ENCODE assay signal across 25 cellular contexts in genomic region chr19:42411581-42412178, GRCh38. TPM values are rescaled to one million over a fixed set of nuclear protein-coding genes. Genes with fewer than 3 reads are reported as not detected.
DNase-seq lines count a peak whose midpoint lies in the region; ATAC-seq and TF ChIP-seq lines count a peak whose summit lies in the region.
"Had no signal": no experiment of that assay in that cellular context is flagged by ENCODE, and none has a peak within 500 bp of the region (broad histone marks: within the 10 kb centered on the region; RNA-seq: fewer than 3 reads in every experiment).

No MANE protein-coding gene starts in this region.

- no peak overlapping the region for H3K4me3 Mint-ChIP-seq in T-helper 17 cell
- H3K4me3 Mint-ChIP-seq in stimulated activated effector memory CD8-positive, alpha-beta T cell treated with anti-CD3 and anti-CD28 coated beads, Interleukin-12 subunit alpha, Interleukin-12 subunit beta, amount 100 ng/mL, for 72 hours = no peak overlapping the region
- H3K4me3 Mint-ChIP-seq: activated naive CD8-positive, alpha-beta T cell treated with anti-CD3 and anti-CD28 coated beads, Interleukin-2, amount 50 U/mL, for 24 hours; activated T-cell treated with anti-CD3 and anti-CD28 coated beads, Interleukin-2, amount 50 U/mL, for 4 hours; dendritic cell treated with granulocyte-macrophage colony-stimulating factor and Interleukin-4, amounts not matched to agents 40 ng/mL and 50 ng/mL, for 4 days; mesothelial cell of epicardium; natural killer cell treated with Interleukin-12 subunit alpha and Interleukin-12 subunit beta and Interleukin-15 and Interleukin-18, amount 100 ng/mL, for 72 hours had no signal

- ATAC-seq in T-helper 17 cell = no peak
- no peak for ATAC-seq in stimulated activated effector memory CD8-positive, alpha-beta T cell treated with anti-CD3 and anti-CD28 coated beads, Interleukin-12 subunit alpha, Interleukin-12 subunit beta, amount 100 ng/mL, for 72 hours
- no peak for ATAC-seq in sciatic nerve
- no peak for ATAC-seq in GM19351 (IDR thresholded peaks at IDR 0.05; ENCODE audit: unreplicated experiment)
- ATAC-seq: activated CD4-positive, CD25-positive, alpha-beta regulatory T cell treated with anti-CD3 and anti-CD28 coated beads, Interleukin-2, amount 50 U/mL, for 24 hours; activated naive CD8-positive, alpha-beta T cell treated with anti-CD3 and anti-CD28 coated beads, Interleukin-2, amount 50 U/mL, for 24 hours; activated T-cell treated with anti-CD3 and anti-CD28 coated beads, Interleukin-2, amount 50 U/mL, for 4 hours had no signal

- TF ChIP-seq CTCF in GM13976 (IDR thresholded peaks at IDR 0.05; ENCODE audit: borderline replicate concordance, control extremely low read depth, extremely low read depth, insufficient read depth, missing control alignments) = no peak

- in situ Hi-C loops in GM13976 (cut with MboI; ENCODE audit: low sequenced_read_pairs, unreplicated experiment) = no loop called here

- peak overlapping the region; percentile 65 for H3K27ac Mint-ChIP-seq in T-helper 17 cell
- peak overlapping the region; percentile 83 for H3K27ac Mint-ChIP-seq in stimulated activated effector memory CD8-positive, alpha-beta T cell treated with anti-CD3 and anti-CD28 coated beads, Interleukin-12 subunit alpha, Interleukin-12 subunit beta, amount 100 ng/mL, for 72 hours
- H3K27ac Mint-ChIP-seq: activated naive CD8-positive, alpha-beta T cell treated with anti-CD3 and anti-CD28 coated beads, Interleukin-2, amount 50 U/mL, for 24 hours; dendritic cell treated with granulocyte-macrophage colony-stimulating factor and Interleukin-4, amounts not matched to agents 40 ng/mL and 50 ng/mL, for 4 days; mesothelial cell of epicardium had no signal

- H3K9me3 Mint-ChIP-seq in stimulated activated effector memory CD8-positive, alpha-beta T cell treated with anti-CD3 and anti-CD28 coated beads, Interleukin-12 subunit alpha, Interleukin-12 subunit beta, amount 100 ng/mL, for 72 hours = no peaks in the 10 kb centered on the region
- H3K9me3 Mint-ChIP-seq: activated naive CD8-positive, alpha-beta T cell treated with anti-CD3 and anti-CD28 coated beads, Interleukin-2, amount 50 U/mL, for 24 hours; activated T-cell treated with anti-CD3 and anti-CD28 coated beads, Interleukin-2, amount 50 U/mL, for 4 hours; dendritic cell treated with granulocyte-macrophage colony-stimulating factor and Interleukin-4, amounts not matched to agents 40 ng/mL and 50 ng/mL, for 4 days; mesothelial cell of epicardium; natural killer cell treated with Interleukin-12 subunit alpha and Interleukin-12 subunit beta and Interleukin-15 and Interleukin-18, amount 100 ng/mL, for 72 hours had no signal

- H3K4me1 Mint-ChIP-seq in T-helper 17 cell = peaks cover 15% of the 10 kb centered on the region
- peaks cover 35% of the 10 kb centered on the region for H3K4me1 Mint-ChIP-seq in stimulated activated effector memory CD8-positive, alpha-beta T cell treated with anti-CD3 and anti-CD28 coated beads, Interleukin-12 subunit alpha, Interleukin-12 subunit beta, amount 100 ng/mL, for 72 hours
- H3K4me1 Mint-ChIP-seq: activated naive CD8-positive, alpha-beta T cell treated with anti-CD3 and anti-CD28 coated beads, Interleukin-2, amount 50 U/mL, for 24 hours had no signal

- DNase-seq in GM13976 (ENCODE audit: low spot score) (peak; percentile 22), T-helper 17 cell (no peak), globus pallidus (ENCODE audit: low spot score) (peak; percentile 23), sciatic nerve (ENCODE audit: low spot score) (no peak), epidermal melanocyte (ENCODE audit: insufficient read length, low spot score) (no peak)
- no peak for DNase-seq in stimulated activated effector memory CD8-positive, alpha-beta T cell treated with anti-CD3 and anti-CD28 coated beads, Interleukin-12 subunit alpha, Interleukin-12 subunit beta, amount 100 ng/mL, for 72 hours (ENCODE audit: low spot score in 2 of 2)
- DNase-seq: activated CD8-positive, alpha-beta memory T cell treated with anti-CD3 and anti-CD28 coated beads for 24 hours; activated naive CD8-positive, alpha-beta T cell treated with anti-CD3 and anti-CD28 coated beads, Interleukin-2, amount 50 U/mL, for 24 hours; activated T-cell treated with anti-CD3 and anti-CD28 coated beads, Interleukin-2, amount 50 U/mL, for 4 hours; brain microvascular endothelial cell; DMS79 treated with DMSO at 0.1 percent for 48 hours; Kasumi-1; NCI-H1092; NCI-H187 treated with DMSO at 0.1 percent for 48 hours; NCI-H774; SW 1271 had no signal

- H3K9me3 ChIP-seq in T-helper 17 cell (ENCODE audit: control insufficient read depth, low read length, poor library complexity, severe bottlenecking) = no peaks in the 10 kb centered on the region
- H3K9me3 ChIP-seq: heart left ventricle had no signal

- H3K27me3 Mint-ChIP-seq in T-helper 17 cell = no peaks in the 10 kb centered on the region
- H3K27me3 Mint-ChIP-seq: activated naive CD8-positive, alpha-beta T cell treated with anti-CD3 and anti-CD28 coated beads, Interleukin-2, amount 50 U/mL, for 24 hours; natural killer cell treated with Interleukin-12 subunit alpha and Interleukin-12 subunit beta and Interleukin-15 and Interleukin-18, amount 100 ng/mL, for 72 hours had no signal

- peaks cover 5% of the 10 kb centered on the region for H3K36me3 Mint-ChIP-seq in T-helper 17 cell (ENCODE audit: low read depth)
- H3K36me3 Mint-ChIP-seq in stimulated activated effector memory CD8-positive, alpha-beta T cell treated with anti-CD3 and anti-CD28 coated beads, Interleukin-12 subunit alpha, Interleukin-12 subunit beta, amount 100 ng/mL, for 72 hours = peaks cover 48% of the 10 kb centered on the region
- H3K36me3 Mint-ChIP-seq: natural killer cell treated with Interleukin-12 subunit alpha and Interleukin-12 subunit beta and Interleukin-15 and Interleukin-18, amount 100 ng/mL, for 72 hours had no signal

- intact Hi-C loops in sciatic nerve (cut with DNase I) = no loop called here

RNA-seq across cellular contexts. Expression of gene LIPE, which starts 15.5 kb away (rescaled TPM):
- 10 to 100 TPM; 14.5 to 16.9 TPM for total RNA-seq in T-helper 17 cell
- 34.0 TPM for total RNA-seq in sciatic nerve

RNA-seq across cellular contexts. Expression of gene CNFN, which starts 21.6 kb away (rescaled TPM):
- total RNA-seq in T-helper 17 cell (not detected), sciatic nerve (0.76 TPM)
- total RNA-seq: activated T-cell treated with anti-CD3 and anti-CD28 coated beads, Interleukin-2, amount 50 U/mL, for 4 hours; left lobe of liver; natural killer cell treated with Interleukin-12 subunit alpha and Interleukin-12 subunit beta and Interleukin-15 and Interleukin-18, amount 100 ng/mL, for 72 hours had no signal

RNA-seq across cellular contexts. Expression of gene CXCL17, which starts 31.1 kb away (rescaled TPM):
- total RNA-seq in T-helper 17 cell (not detected), sciatic nerve (0.31 TPM)
- total RNA-seq: activated T-cell treated with anti-CD3 and anti-CD28 coated beads, Interleukin-2, amount 50 U/mL, for 4 hours; endothelial cell of umbilical vein; heart left ventricle; left lobe of liver; mesothelial cell of epicardium; natural killer cell treated with Interleukin-12 subunit alpha and Interleukin-12 subunit beta and Interleukin-15 and Interleukin-18, amount 100 ng/mL, for 72 hours; Right ventricle myocardium superior had no signal

Comparison
In these comparisons a context has a peak if more than half of its experiments do, and no peak if none do; other contexts are left out.
1. DNase-seq: peak in GM13976 (single experiment) and globus pallidus (single experiment); none in T-helper 17 cell (0 of 3), stimulated activated effector memory CD8-positive, alpha-beta T cell treated with anti-CD3 and anti-CD28 coated beads, Interleukin-12 subunit alpha, Interleukin-12 subunit beta, amount 100 ng/mL, for 72 hours (0 of 2), sciatic nerve (single experiment) and epidermal melanocyte (single experiment).